Comparison of ENCODE assay signal across 10 cellular contexts in genomic region chr3:144429719-144430121, GRCh38.
DNase-seq lines count a peak whose midpoint lies in the region; ATAC-seq and TF ChIP-seq lines count a peak whose summit lies in the region.
"Had no signal": no experiment of that assay in that cellular context is flagged by ENCODE, and none has a peak within 500 bp of the region (broad histone marks: within the 10 kb centered on the region; RNA-seq: fewer than 3 reads in every experiment).

No MANE protein-coding gene starts in this region.

- H3K4me1 ChIP-seq in right atrium auricular region: no peaks in the 10 kb centered on the region
- no peaks in the 10 kb centered on the region for H3K4me1 ChIP-seq in MM.1S (ENCODE audit: low read length)
- H3K4me1 ChIP-seq: A549, vagina had no signal

- H3F3A ChIP-seq in MM.1S (ENCODE audit: insufficient read depth, low read length): no peaks in the 10 kb centered on the region

- TF ChIP-seq CTCF in AG09309 (IDR thresholded peaks at IDR 0.05; ENCODE audit: control insufficient read depth, insufficient read depth, low read depth, low read length, missing control alignments) (no peak), right atrium auricular region (IDR thresholded peaks at IDR 0.05) (no peak), MM.1S (IDR thresholded peaks at IDR 0.05; ENCODE audit: low read length) (no peak)

- no peak overlapping the region for H3K9ac ChIP-seq in MM.1S (ENCODE audit: low read length)

- no peak overlapping the region for H3K4me2 ChIP-seq in MM.1S (ENCODE audit: low read depth, low read length)
- H3K4me2 ChIP-seq: A549 had no signal

- H3K9me3 ChIP-seq in right atrium auricular region (no peaks in the 10 kb centered on the region), MM.1S (replicated peaks; ENCODE audit: insufficient read depth, low read length) (no peaks in the 10 kb centered on the region)
- H3K9me3 ChIP-seq: A549, vagina had no signal

- H3K36me3 ChIP-seq in right atrium auricular region (no peaks in the 10 kb centered on the region), MM.1S (replicated peaks; ENCODE audit: insufficient read depth, low read length) (no peaks in the 10 kb centered on the region)
- H3K36me3 ChIP-seq: vagina had no signal

- no peaks in the 10 kb centered on the region for H3K27me3 ChIP-seq in right atrium auricular region
- H3K27me3 ChIP-seq in MM.1S (replicated peaks; ENCODE audit: insufficient read depth, low read length): no peaks in the 10 kb centered on the region
- H3K27me3 ChIP-seq: vagina had no signal

- H4K20me1 ChIP-seq in MM.1S (ENCODE audit: insufficient read depth, low read length): no peaks in the 10 kb centered on the region

- H3K27ac ChIP-seq in right atrium auricular region (no peak overlapping the region), MM.1S (ENCODE audit: low read length) (no peak overlapping the region)
- H3K27ac ChIP-seq: A549, vagina had no signal

- H3K79me2 ChIP-seq in MM.1S (ENCODE audit: low read length): no peaks in the 10 kb centered on the region

- no peaks in the 10 kb centered on the region for H3K9me2 ChIP-seq in MM.1S (replicated peaks; ENCODE audit: insufficient read depth, low read length)

- ATAC-seq in GM19328 (IDR thresholded peaks at IDR 0.05; ENCODE audit: unreplicated experiment) (peak; percentile 57), HG02840 (IDR thresholded peaks at IDR 0.05; ENCODE audit: low FRiP score, unreplicated experiment) (peak; percentile 62), HG03571 (IDR thresholded peaks at IDR 0.05; ENCODE audit: unreplicated experiment) (peak; percentile 72)
- ATAC-seq: A549 had no signal

- H3K4me3 ChIP-seq in AG09309 (ENCODE audit: control insufficient read depth, low read depth, low read length) (no peak overlapping the region), right atrium auricular region (no peak overlapping the region), MM.1S (ENCODE audit: low read length) (no peak overlapping the region)
- H3K4me3 ChIP-seq: A549, vagina had no signal

- H2AFZ ChIP-seq in MM.1S (ENCODE audit: low read length): no peak overlapping the region

- DNase-seq in AG09309 (ENCODE audit: low read depth) (peak; percentile 4), right atrium auricular region (ENCODE audit: low spot score) (no peak), MM.1S (no peak), SKM-1 (lab: John Stamatoyannopoulos, UW; ENCODE audit: unreplicated experiment) (no peak), activated T-cell treated with anti-CD3 and anti-CD28 coated beads for 4 hours (no peak)
